In the genomic region with DNA sequence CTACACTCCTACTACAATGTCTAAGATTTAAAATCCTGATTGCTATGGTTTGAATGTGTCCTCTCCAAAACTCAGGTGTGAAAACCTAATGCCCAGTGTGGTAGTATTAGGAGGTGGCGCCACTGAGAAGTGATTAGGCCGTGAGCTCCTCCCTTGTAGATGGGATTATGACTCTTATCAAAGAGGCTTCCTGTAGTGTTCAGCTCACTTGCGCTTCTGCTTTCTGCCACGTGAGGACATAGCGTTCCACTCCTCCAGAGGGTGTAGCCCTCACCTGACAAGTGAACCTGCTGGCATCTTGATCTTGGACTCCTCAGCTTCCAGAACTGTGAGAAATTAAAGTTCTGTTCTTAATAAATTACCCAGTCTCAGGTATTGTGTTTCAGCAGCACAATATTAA, we compare ENCODE assay signal across 9 cellular contexts. TPM values are rescaled to one million over a fixed set of nuclear protein-coding genes. Genes with fewer than 3 reads are reported as not detected.
DNase-seq lines count a peak whose midpoint lies in the region; ATAC-seq, FAIRE-seq and TF ChIP-seq lines count a peak whose summit lies in the region.
"Had no signal": no experiment of that assay in that cellular context is flagged by ENCODE, and none has a peak within 500 bp of the region (broad histone marks: within the 10 kb centered on the region; RNA-seq: fewer than 3 reads in every experiment).

No MANE protein-coding gene starts in this region.

- H3K4me3 ChIP-seq in GM12865 (ENCODE audit: low read depth, low read length) (no peak overlapping the region), neuronal stem cell (ENCODE audit: low read length in 2 of 2) (no peak overlapping the region)

- no peak overlapping the region for H2AK5ac ChIP-seq in neuronal stem cell (ENCODE audit: low read depth, low read length)

- H3K79me1 ChIP-seq in neuronal stem cell (ENCODE audit: low read depth, low read length) = no peaks in the 10 kb centered on the region

- H2AFZ ChIP-seq in neuronal stem cell (ENCODE audit: low read length) = no peak overlapping the region

- TF ChIP-seq CTCF in GM12865 (IDR thresholded peaks at IDR 0.05; ENCODE audit: insufficient read depth, low read depth, low read length, missing control alignments) (peak; percentile 37), VCaP (conservative IDR thresholded peaks at IDR 0.05) (peak; percentile 85)

- ATAC-seq in HG03159 (IDR thresholded peaks at IDR 0.05; ENCODE audit: unreplicated experiment) (peak; percentile 80), left lobe of liver (peak; percentile 81)

- no peak overlapping the region for H2BK5ac ChIP-seq in neuronal stem cell (ENCODE audit: low read length)

- intact Hi-C loops in head of caudate nucleus (cut with DNase I) = no loop called here

- peaks cover 0 to 15% (median 0%) of the 10 kb centered on the region in 3 experiments for H3K27me3 ChIP-seq in neuronal stem cell (ENCODE audit: control insufficient read depth in 3 of 3, insufficient read depth in 3 of 3, low read depth in 1 of 3, low read length in 3 of 3)

- H3K9me3 ChIP-seq in neuronal stem cell (replicated peaks in 1 of 2; ENCODE audit: control insufficient read depth in 2 of 2, insufficient read depth in 1 of 2, low read depth in 1 of 2, low read length in 2 of 2) = no peaks in the 10 kb centered on the region

- DNase-seq in GM12865 (ENCODE audit: low read depth) (peak; percentile 57), left lobe of liver (ENCODE audit: low spot score) (no peak), frontal cortex (ENCODE audit: low spot score in 2 of 2) (no peak), NCI-H1417 treated with DMSO at 0.1 percent for 48 hours (lab: John Stamatoyannopoulos, UW) (no peak), head of caudate nucleus (no peak), neuronal stem cell (ENCODE audit: low spot score) (no peak)

- no peak overlapping the region for H3K9ac ChIP-seq in neuronal stem cell (ENCODE audit: low read depth, low read length, poor library complexity)

- no peak overlapping the region for H3K14ac ChIP-seq in neuronal stem cell (ENCODE audit: low read length)

- H3K4ac ChIP-seq in neuronal stem cell (ENCODE audit: low read length) = no peak overlapping the region

- H2BK120ac ChIP-seq in neuronal stem cell (ENCODE audit: low read depth, low read length) = no peak overlapping the region

- no peak overlapping the region for H4K8ac ChIP-seq in neuronal stem cell (ENCODE audit: low read depth, low read length)

- no CpG with 5 or more reads among the region's 5 CpGs for WGBS in neuronal stem cell (ENCODE audit: extremely low coverage in 2 of 2, insufficient read length in 2 of 2, insufficient replicate concordance in 1 of 2), 2 donors

- no peak for FAIRE-seq in frontal cortex (lab: Jason Lieb, UNC)
- FAIRE-seq: endometrium had no signal

- no peak overlapping the region for H3K18ac ChIP-seq in neuronal stem cell (ENCODE audit: low read length)

- H3K4me2 ChIP-seq in neuronal stem cell (ENCODE audit: insufficient read depth, low read length, poor library complexity, severe bottlenecking) = no peak overlapping the region

- H3K23ac ChIP-seq in neuronal stem cell (ENCODE audit: low read depth, low read length, poor library complexity) = no peak overlapping the region

- H3K27ac ChIP-seq in VCaP = peak overlapping the region; percentile 37
- no peak overlapping the region for H3K27ac ChIP-seq in neuronal stem cell (replicated peaks; ENCODE audit: low read length)

- no peak overlapping the region for H4K91ac ChIP-seq in neuronal stem cell (ENCODE audit: low read depth, low read length, poor library complexity)

- H2BK15ac ChIP-seq in neuronal stem cell (ENCODE audit: low read length) = no peak overlapping the region

- H2BK12ac ChIP-seq in neuronal stem cell (ENCODE audit: low read length) = no peak overlapping the region

- H3K36me3 ChIP-seq in neuronal stem cell (replicated peaks in 1 of 2; ENCODE audit: control insufficient read depth in 2 of 2, insufficient read depth in 2 of 2, low read length in 2 of 2) = no peaks in the 10 kb centered on the region

- H3K4me1 ChIP-seq in neuronal stem cell (ENCODE audit: control insufficient read depth in 2 of 2, insufficient read depth in 1 of 2, low read depth in 1 of 2, low read length in 2 of 2) = peaks cover 0 to 4% of the 10 kb centered on the region in 2 donors

RNA-seq across cellular contexts. Expression of gene WHRN, which starts 33.0 kb away (rescaled TPM):
- total RNA-seq in left lobe of liver = 2.8 TPM
- 0.41 TPM for total RNA-seq in frontal cortex
- polyA plus RNA-seq in neuronal stem cell (2013, experiment 1 of 2) = 13.8 TPM
- polyA plus RNA-seq in neuronal stem cell (2013, experiment 2 of 2) = 14.4 TPM

RNA-seq across cellular contexts. Expression of gene ATP6V1G1, which starts 49.3 kb away (rescaled TPM):
- total RNA-seq in left lobe of liver (34.1 TPM), frontal cortex (108 TPM)
- 221 TPM for polyA plus RNA-seq in neuronal stem cell (2013, experiment 1 of 2)
- polyA plus RNA-seq in neuronal stem cell (2013, experiment 2 of 2) = 221 TPM
